In the genomic region with DNA sequence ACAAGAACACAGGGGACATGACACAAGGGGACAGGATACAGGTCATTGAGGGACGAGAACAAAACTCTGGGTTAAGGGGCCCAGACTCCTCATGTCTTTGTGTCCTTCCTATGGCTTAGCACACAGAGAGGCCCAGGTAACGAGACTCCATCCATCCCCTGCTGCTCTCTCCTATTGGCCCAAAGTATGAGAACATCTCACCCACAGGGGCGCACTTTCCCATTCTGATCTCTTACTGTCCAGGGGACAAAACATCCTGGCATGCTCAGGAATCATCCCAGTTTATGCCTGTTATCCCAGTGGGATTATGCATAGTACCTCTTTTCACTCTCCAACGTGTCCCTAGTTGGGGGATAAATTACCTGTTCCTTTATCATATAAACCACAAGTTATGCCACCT, we compare ENCODE assay signal across 25 cellular contexts. TPM values are rescaled to one million over a fixed set of nuclear protein-coding genes. Genes with fewer than 3 reads are reported as not detected.
"Had no signal": no experiment of that assay in that cellular context is flagged by ENCODE, and none has a peak within 500 bp of the region (broad histone marks: within the 10 kb centered on the region; RNA-seq: fewer than 3 reads in every experiment).

No MANE protein-coding gene starts in this region.

- H3K36me3 ChIP-seq: esophagus muscularis mucosa, gastrocnemius medialis, sigmoid colon, stomach, uterus had no signal

- H3K36me3 Mint-ChIP-seq: type B pancreatic cell had no signal

- H3K4me1 ChIP-seq: esophagus muscularis mucosa, gastrocnemius medialis, sigmoid colon, stomach, uterus had no signal

- FAIRE-seq: islet of Langerhans had no signal

- H3K4me3 Mint-ChIP-seq: naive thymus-derived CD8-positive, alpha-beta T cell; type B pancreatic cell had no signal

- H3K4me3 ChIP-seq: coronary artery, esophagus muscularis mucosa, gastrocnemius medialis, mucosa of descending colon, sigmoid colon, skin epidermis, stomach, uterus had no signal

- H3K9me3 ChIP-seq: esophagus muscularis mucosa, gastrocnemius medialis, mucosa of descending colon, sigmoid colon, stomach, uterus had no signal

- H3K27me3 ChIP-seq: esophagus muscularis mucosa, gastrocnemius medialis, sigmoid colon, stomach, uterus had no signal

- H3K27me3 Mint-ChIP-seq: type B pancreatic cell had no signal

- H3K4me1 Mint-ChIP-seq: naive thymus-derived CD8-positive, alpha-beta T cell had no signal

- DNase-seq: effector CD4-positive, alpha-beta T cell; gastrocnemius medialis; glutamatergic neuron; mammary epithelial cell; mucosa of descending colon; naive thymus-derived CD8-positive, alpha-beta T cell; posterior cingulate gyrus; sigmoid colon; stimulated activated CD4-positive, alpha-beta T cell treated with anti-CD3 and anti-CD28 coated beads, Interleukin-12 subunit alpha, Interleukin-12 subunit beta, amount 100 ng/mL, for 4 hours; stimulated activated naive CD4-positive, alpha-beta T cell; stomach; substantia nigra; uterus had no signal

- ATAC-seq: gastrocnemius medialis; left lobe of liver; mucosa of descending colon; naive thymus-derived CD8-positive, alpha-beta T cell had no signal

- H3K27ac ChIP-seq: coronary artery, esophagus muscularis mucosa, gastrocnemius medialis, sigmoid colon, skin epidermis, stomach, uterus had no signal

- H3K27ac Mint-ChIP-seq: naive thymus-derived CD8-positive, alpha-beta T cell; type B pancreatic cell had no signal

RNA-seq across cellular contexts. Expression of gene C13orf42, which starts 19.2 kb away (rescaled TPM):
- total RNA-seq: chondrocyte; dermis microvascular lymphatic vessel endothelial cell; esophagus muscularis mucosa; fibroblast of villous mesenchyme; gastrocnemius medialis; left lobe of liver; mammary epithelial cell; mucosa of descending colon; naive thymus-derived CD8-positive, alpha-beta T cell; osteocyte; pulmonary artery endothelial cell; sigmoid colon; stomach; uterus had no signal
- polyA plus RNA-seq: mammary epithelial cell; naive thymus-derived CD8-positive, alpha-beta T cell; neural cell; sigmoid colon; stomach had no signal
